In genomic region chrX:69100478-69100877, GRCh38 we compare ENCODE assay signal across 15 cellular contexts.
DNase-seq lines count a peak whose midpoint lies in the region; TF ChIP-seq lines count a peak whose summit lies in the region.
"Had no signal": no experiment of that assay in that cellular context is flagged by ENCODE, and none has a peak within 500 bp of the region (broad histone marks: within the 10 kb centered on the region; RNA-seq: fewer than 3 reads in every experiment).

No MANE protein-coding gene starts in this region.

- H3K4me3 ChIP-seq in parathyroid adenoma (ENCODE audit: low read depth, low read length) (no peak overlapping the region), mammary epithelial cell (replicated peaks in 1 of 3; ENCODE audit: insufficient read depth in 1 of 3, low read depth in 2 of 3, low read length in 3 of 3) (no peak overlapping the region)
- H3K4me3 ChIP-seq: BLaER1 had no signal

- TF ChIP-seq CTCF in parathyroid adenoma (IDR thresholded peaks at IDR 0.05) (no peak), mammary epithelial cell (conservative IDR thresholded peaks at IDR 0.05 in 1 of 2, IDR thresholded peaks at IDR 0.05 in 1 of 2; ENCODE audit: extremely low read depth in 1 of 2, insufficient read depth in 1 of 2, low read depth in 1 of 2, low read length in 2 of 2) (no peak)

- H3K4me1 ChIP-seq in parathyroid adenoma (peaks cover 35% of the 10 kb centered on the region), mammary epithelial cell (ENCODE audit: insufficient read depth, low read length) (no peaks in the 10 kb centered on the region)
- H3K4me1 ChIP-seq: BLaER1 had no signal

- no TSS peak for BruUV-seq in mammary epithelial cell (replicated peaks; lab: Mats Ljungman, UMichigan)

- 61% methylated on average over 4 of the region's 4 CpGs for WGBS in mammary epithelial cell (ENCODE audit: low coverage, missing lambda C conversion rate)

- H3K9me3 ChIP-seq in parathyroid adenoma (ENCODE audit: control insufficient read depth, low read length) (no peaks in the 10 kb centered on the region), mammary epithelial cell (replicated peaks; ENCODE audit: insufficient read depth, low read length) (no peaks in the 10 kb centered on the region)
- H3K9me3 ChIP-seq: BLaER1 had no signal

- H3K36me3 ChIP-seq in parathyroid adenoma (ENCODE audit: control insufficient read depth, insufficient read depth, low read length), result no peaks in the 10 kb centered on the region
- no peaks in the 10 kb centered on the region for H3K36me3 ChIP-seq in mammary epithelial cell (ENCODE audit: insufficient read depth, low read length)
- H3K36me3 ChIP-seq: BLaER1 had no signal

- H3K9ac ChIP-seq in parathyroid adenoma (no peak overlapping the region), mammary epithelial cell (ENCODE audit: insufficient read depth, low read length) (no peak overlapping the region)
- H3K9ac ChIP-seq: BLaER1 had no signal

- H3K27me3 ChIP-seq in parathyroid adenoma (ENCODE audit: control insufficient read depth, insufficient read depth, low read length) (no peaks in the 10 kb centered on the region), mammary epithelial cell (ENCODE audit: insufficient read depth, low read length) (no peaks in the 10 kb centered on the region)

- DNase-seq in SK-N-DZ (ENCODE audit: low spot score) (peak; percentile 81), islet precursor cell (peak; percentile 72), mammary epithelial cell (no peak), C1 segment of cervical spinal cord (lab: John Stamatoyannopoulos, UW) (no peak), cortex of kidney (lab: John Stamatoyannopoulos, UW) (no peak)
- DNase-seq: CD4-positive, alpha-beta T cell; CD8-positive, alpha-beta memory T cell; DMS 273 treated with DMSO at 0.1 percent for 48 hours; DMS79; EL; GF-D8; H7; HCEC 1CT had no signal

- peak overlapping the region; percentile 99 for H3K27ac ChIP-seq in parathyroid adenoma
- no peak overlapping the region for H3K27ac ChIP-seq in mammary epithelial cell (ENCODE audit: insufficient read depth, low read depth, low read length)
- H3K27ac ChIP-seq: BLaER1 had no signal

- no peaks in the 10 kb centered on the region for H4K20me1 ChIP-seq in mammary epithelial cell (ENCODE audit: insufficient read depth, low read length)
- H4K20me1 ChIP-seq: BLaER1 had no signal

- dilution Hi-C loops in mammary epithelial cell (cut with HindIII; ENCODE audit: low sequenced_read_pairs), result no loop called here

- in situ Hi-C loops in mammary epithelial cell (cut with MboI; ENCODE audit: low sequenced_read_pairs in 2 of 2), result no loop called here

- H3K4me2 ChIP-seq in parathyroid adenoma (ENCODE audit: low read length), result no peak overlapping the region
- no peak overlapping the region for H3K4me2 ChIP-seq in mammary epithelial cell (ENCODE audit: insufficient read depth, low read depth, low read length)
- H3K4me2 ChIP-seq: BLaER1 had no signal

- intact Hi-C loops in mammary epithelial cell (cut with micrococcal nuclease), result no loop called here

- no peaks in the 10 kb centered on the region for H3K79me2 ChIP-seq in parathyroid adenoma
- H3K79me2 ChIP-seq in mammary epithelial cell (ENCODE audit: insufficient read depth, low read length), result no peaks in the 10 kb centered on the region

- H2AFZ ChIP-seq in parathyroid adenoma (no peak overlapping the region), mammary epithelial cell (ENCODE audit: low read depth, low read length) (no peak overlapping the region)

- CTCF ChIA-PET in mammary epithelial cell (lab: Charles Lee; ENCODE audit: low non-redundant PET), result interaction anchor here (0.6 kb wide), 1 partner anchor 1033 kb away, joined by 6 read pairs; the partner anchor contains the start of gene IGBP1

Comparison
In these comparisons a context has a peak if more than half of its experiments do, and no peak if none do; other contexts are left out.
1. DNase-seq: peak in SK-N-DZ (single experiment) and islet precursor cell (single experiment); none in mammary epithelial cell (single experiment), C1 segment of cervical spinal cord (0 of 14) and cortex of kidney (single experiment).